Comparison of ENCODE assay signal across 20 cellular contexts in the genomic region with DNA sequence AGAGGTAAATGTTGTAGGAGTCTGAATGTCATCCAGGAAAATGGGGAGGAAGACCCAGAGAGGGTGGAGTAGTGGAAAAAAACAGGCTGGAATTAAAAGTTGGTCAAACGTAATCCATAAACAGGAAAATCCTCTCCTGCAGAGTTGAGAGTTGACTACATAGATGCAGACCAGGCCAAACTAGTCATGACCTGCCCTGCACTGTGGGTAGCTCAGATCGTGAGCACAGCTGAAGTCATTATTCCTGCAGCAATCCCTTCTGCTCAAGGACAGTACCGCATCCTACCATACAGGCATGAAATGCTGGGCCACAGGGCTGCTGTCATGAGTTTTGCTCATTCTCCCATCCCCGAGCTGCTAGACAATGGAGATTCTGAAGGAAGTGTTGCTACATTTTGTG.
DNase-seq lines count a peak whose midpoint lies in the region; ATAC-seq, FAIRE-seq and TF ChIP-seq lines count a peak whose summit lies in the region.
"Had no signal": no experiment of that assay in that cellular context is flagged by ENCODE, and none has a peak within 500 bp of the region (broad histone marks: within the 10 kb centered on the region; RNA-seq: fewer than 3 reads in every experiment).

No MANE protein-coding gene starts in this region.

- FAIRE-seq in bronchial epithelial cell (lab: Jason Lieb, UNC) = no peak
- FAIRE-seq: A204.1, D721Med, GM12892, GM18507, H54 had no signal

- ATAC-seq in esophagus mucosa (peak; percentile 96), HG02571 (IDR thresholded peaks at IDR 0.05; ENCODE audit: unreplicated experiment) (no peak)
- ATAC-seq in stimulated activated effector memory CD8-positive, alpha-beta T cell treated with anti-CD3 and anti-CD28 coated beads, Interleukin-12 subunit alpha, Interleukin-12 subunit beta, amount 100 ng/mL, for 72 hours = peak; percentile 19

- H3K27ac Mint-ChIP-seq in stimulated activated effector memory CD8-positive, alpha-beta T cell treated with anti-CD3 and anti-CD28 coated beads, Interleukin-12 subunit alpha, Interleukin-12 subunit beta, amount 100 ng/mL, for 72 hours = no peak overlapping the region
- H3K27ac Mint-ChIP-seq: CD4-positive, CD25-positive, alpha-beta regulatory T cell had no signal

- H3K4me3 ChIP-seq in bronchial epithelial cell (ENCODE audit: low read depth, low read length) = no peak overlapping the region
- H3K4me3 ChIP-seq: GM23248 had no signal

- H3K36me3 ChIP-seq in bronchial epithelial cell (ENCODE audit: control insufficient read depth, insufficient read depth, low read length) = no peaks in the 10 kb centered on the region
- H3K36me3 ChIP-seq: BE2C had no signal

- H3K4me3 Mint-ChIP-seq in stimulated activated effector memory CD8-positive, alpha-beta T cell treated with anti-CD3 and anti-CD28 coated beads, Interleukin-12 subunit alpha, Interleukin-12 subunit beta, amount 100 ng/mL, for 72 hours = no peak overlapping the region
- H3K4me3 Mint-ChIP-seq: CD4-positive, CD25-positive, alpha-beta regulatory T cell had no signal

- no peaks in the 10 kb centered on the region for H3K27me3 ChIP-seq in bronchial epithelial cell (ENCODE audit: control insufficient read depth, insufficient read depth, low read length)
- H3K27me3 ChIP-seq: BE2C had no signal

- TF ChIP-seq CTCF in RWPE1 (conservative IDR thresholded peaks at IDR 0.05; ENCODE audit: low read depth) = no peak
- TF ChIP-seq CTCF in bronchial epithelial cell (IDR thresholded peaks at IDR 0.05; ENCODE audit: insufficient read depth, low read length, severe bottlenecking) = no peak

- peaks cover 4% of the 10 kb centered on the region for H3K9me3 Mint-ChIP-seq in stimulated activated effector memory CD8-positive, alpha-beta T cell treated with anti-CD3 and anti-CD28 coated beads, Interleukin-12 subunit alpha, Interleukin-12 subunit beta, amount 100 ng/mL, for 72 hours

- no peak overlapping the region for H3K27ac ChIP-seq in RWPE1
- H3K27ac ChIP-seq: GM23248 had no signal

- no peaks in the 10 kb centered on the region for H3K4me1 Mint-ChIP-seq in stimulated activated effector memory CD8-positive, alpha-beta T cell treated with anti-CD3 and anti-CD28 coated beads, Interleukin-12 subunit alpha, Interleukin-12 subunit beta, amount 100 ng/mL, for 72 hours
- H3K4me1 Mint-ChIP-seq: CD4-positive, CD25-positive, alpha-beta regulatory T cell had no signal

- POLR2A ChIA-PET in RWPE1 (lab: Yijun Ruan, JAX; ENCODE audit: low non-redundant PET) = no interaction called here

- no peaks in the 10 kb centered on the region for H3K36me3 Mint-ChIP-seq in stimulated activated effector memory CD8-positive, alpha-beta T cell treated with anti-CD3 and anti-CD28 coated beads, Interleukin-12 subunit alpha, Interleukin-12 subunit beta, amount 100 ng/mL, for 72 hours
- H3K36me3 Mint-ChIP-seq: CD4-positive, CD25-positive, alpha-beta regulatory T cell had no signal

- CTCF ChIA-PET in RWPE1 (lab: Yijun Ruan, JAX) = interaction anchor here (0.6 to 0.7 kb wide), 3 partner anchors 39 to 1328 kb away, joined by 3 read pairs; no protein-coding TSS in a partner anchor

- DNase-seq in RWPE1 (ENCODE audit: low spot score) (peak; percentile 26), bronchial epithelial cell (ENCODE audit: low read depth) (peak; percentile 51), HuH-7.5 (ENCODE audit: low spot score) (no peak), islet precursor cell (no peak)
- DNase-seq in stimulated activated effector memory CD8-positive, alpha-beta T cell treated with anti-CD3 and anti-CD28 coated beads, Interleukin-12 subunit alpha, Interleukin-12 subunit beta, amount 100 ng/mL, for 72 hours (ENCODE audit: low spot score in 2 of 2) = no peak
- DNase-seq: ACHN; BE2C; C1 segment of cervical spinal cord; Caco-2; CD4-positive, CD25-positive, alpha-beta regulatory T cell; GDM1; GM23248; HCEC 1CT had no signal

Comparison
In these comparisons a context has a peak if more than half of its experiments do, and no peak if none do; other contexts are left out.
1. DNase-seq: peak in RWPE1 (single experiment) and bronchial epithelial cell (single experiment); none in stimulated activated effector memory CD8-positive, alpha-beta T cell treated with anti-CD3 and anti-CD28 coated beads, Interleukin-12 subunit alpha, Interleukin-12 subunit beta, amount 100 ng/mL, for 72 hours (0 of 2), HuH-7.5 (single experiment) and islet precursor cell (single experiment).